In genomic region chr20:44186201-44186600, GRCh38 we compare ENCODE assay signal across 14 cellular contexts. TPM values are rescaled to one million over a fixed set of nuclear protein-coding genes. Genes with fewer than 3 reads are reported as not detected.
A peak's percentile ranks its signal among the peaks of the same experiment; 100 is the strongest.
DNase-seq lines count a peak whose midpoint lies in the region; ATAC-seq and TF ChIP-seq lines count a peak whose summit lies in the region.
"Had no signal": no experiment of that assay in that cellular context is flagged by ENCODE, and none has a peak within 500 bp of the region (broad histone marks: within the 10 kb centered on the region; RNA-seq: fewer than 3 reads in every experiment).

No MANE protein-coding gene starts in this region.

- H3K4ac ChIP-seq in trophoblast cell (ENCODE audit: low read depth, low read length): peak overlapping the region; percentile 73

- ATAC-seq in RWPE2 (ENCODE audit: low read depth) (no peak), GM19455 (IDR thresholded peaks at IDR 0.05; ENCODE audit: unreplicated experiment) (no peak)
- ATAC-seq: activated T-cell treated with anti-CD3 and anti-CD28 coated beads, Interleukin-2, amount 50 U/mL, for 72 hours had no signal

- H3K27me3 ChIP-seq in ACC112 (ENCODE audit: insufficient read depth, low read length): no peaks in the 10 kb centered on the region
- no peaks in the 10 kb centered on the region for H3K27me3 ChIP-seq in RWPE2 (ENCODE audit: insufficient read depth, poor library complexity, severe bottlenecking)
- H3K27me3 ChIP-seq in left ventricle myocardium inferior (ENCODE audit: low read depth): peaks cover 3% of the 10 kb centered on the region
- H3K27me3 ChIP-seq in trophoblast cell (ENCODE audit: insufficient read depth, low read length): no peaks in the 10 kb centered on the region
- H3K27me3 ChIP-seq: pancreas had no signal

- H3K79me1 ChIP-seq in trophoblast cell (ENCODE audit: low read length): peaks cover 49% of the 10 kb centered on the region

- peak overlapping the region; percentile 67 for H3K9ac ChIP-seq in trophoblast cell (ENCODE audit: low read length)

- peak overlapping the region; percentile 63 for H3K18ac ChIP-seq in trophoblast cell (ENCODE audit: low read length)

- in situ Hi-C loops in KBM-7 (cut with MboI; ENCODE audit: low pct_unique_long_range_greater_than_20kb, low sequenced_read_pairs): no loop called here

- H3K27ac ChIP-seq in ACC112 (ENCODE audit: low read depth, low read length): no peak overlapping the region
- H3K27ac ChIP-seq in RWPE2 (ENCODE audit: poor library complexity, severe bottlenecking): peak overlapping the region; percentile 96
- peak overlapping the region; percentile 94 for H3K27ac ChIP-seq in left ventricle myocardium inferior (replicated peaks)
- peak overlapping the region; percentile 99 for H3K27ac ChIP-seq in trophoblast cell (ENCODE audit: low read depth, low read length)
- H3K27ac ChIP-seq: pancreas, SK-N-MC had no signal

- no peak overlapping the region for H3K23ac ChIP-seq in trophoblast cell (ENCODE audit: low read length)

- H3K14ac ChIP-seq in trophoblast cell (ENCODE audit: low read length): peak overlapping the region; percentile 83

- H3K9me3 ChIP-seq in RWPE2 (ENCODE audit: severe bottlenecking) (no peaks in the 10 kb centered on the region), left ventricle myocardium inferior (replicated peaks) (no peaks in the 10 kb centered on the region), trophoblast cell (ENCODE audit: insufficient read depth, low read depth, low read length) (no peaks in the 10 kb centered on the region)
- H3K9me3 ChIP-seq: pancreas had no signal

- intact Hi-C loops in left ventricle myocardium inferior (cut with micrococcal nuclease): loop anchor here (5.0 kb wide), 1 partner anchor 69 kb away; no protein-coding TSS in a partner anchor

- H3K79me2 ChIP-seq in ACC112 (ENCODE audit: control insufficient read depth, insufficient read depth, low read length, unreplicated experiment): no peaks in the 10 kb centered on the region
- H3K79me2 ChIP-seq in trophoblast cell (ENCODE audit: control insufficient read depth, insufficient read depth, low read length, poor library complexity): peaks cover 21% of the 10 kb centered on the region

- H2BK5ac ChIP-seq in trophoblast cell (ENCODE audit: low read depth, low read length, poor library complexity): peak overlapping the region; percentile 94

- H3K4me2 ChIP-seq in trophoblast cell (ENCODE audit: low read length): peak overlapping the region; percentile 69

- peak overlapping the region; percentile 9 for H4K12ac ChIP-seq in trophoblast cell (ENCODE audit: low read depth, low read length)

- TF ChIP-seq CTCF in RWPE2 (IDR thresholded peaks at IDR 0.05; ENCODE audit: poor library complexity, severe bottlenecking): no peak
- TF ChIP-seq CTCF in left ventricle myocardium inferior (IDR thresholded peaks at IDR 0.05; ENCODE audit: borderline replicate concordance): no peak

- H2BK12ac ChIP-seq in trophoblast cell (ENCODE audit: low read length): peak overlapping the region; percentile 3

- H2AK5ac ChIP-seq in trophoblast cell (ENCODE audit: low read length): no peak overlapping the region

- WGBS in trophoblast cell (ENCODE audit: extremely low coverage, insufficient coverage, insufficient read length): no CpG with 5 or more reads among the region's 14 CpGs

- H3K4me3 ChIP-seq in ACC112 (ENCODE audit: low read depth, low read length) (peak overlapping the region; percentile 77), RWPE2 (ENCODE audit: severe bottlenecking) (peak overlapping the region; percentile 33), left ventricle myocardium inferior (peak overlapping the region; percentile 72), trophoblast cell (ENCODE audit: low read depth, low read length) (peak overlapping the region; percentile 75)

- peaks cover 28% of the 10 kb centered on the region for H3K4me1 ChIP-seq in ACC112 (ENCODE audit: control insufficient read depth, insufficient read depth, low read length, unreplicated experiment)
- H3K4me1 ChIP-seq in RWPE2 (ENCODE audit: insufficient read depth, poor library complexity, severe bottlenecking): peaks cover 24% of the 10 kb centered on the region
- peaks cover 62% of the 10 kb centered on the region for H3K4me1 ChIP-seq in left ventricle myocardium inferior
- peaks cover 32 to 55% of the 10 kb centered on the region in 2 experiments for H3K4me1 ChIP-seq in trophoblast cell (ENCODE audit: control insufficient read depth in 1 of 2, insufficient read depth in 2 of 2, low read length in 2 of 2)

- H4K8ac ChIP-seq in trophoblast cell (ENCODE audit: low read depth, low read length): peak overlapping the region; percentile 68

- peak overlapping the region; percentile 92 for H4K91ac ChIP-seq in trophoblast cell (ENCODE audit: low read depth, low read length)

- peak overlapping the region; percentile 81 for H2BK120ac ChIP-seq in trophoblast cell (ENCODE audit: insufficient read depth, low read length, poor library complexity)

- no peak overlapping the region for H2AFZ ChIP-seq in ACC112 (ENCODE audit: low read length, unreplicated experiment)
- no peak overlapping the region for H2AFZ ChIP-seq in trophoblast cell (ENCODE audit: insufficient read depth, low read length, poor library complexity)

- no peak for DNase-seq in RWPE2 (ENCODE audit: low spot score)
- DNase-seq in left ventricle myocardium inferior: no peak
- DNase-seq in trophoblast cell: no peak
- no peak for DNase-seq in KBM-7
- no peak for DNase-seq in NCI-H187 treated with DMSO at 0.1 percent for 48 hours (lab: John Stamatoyannopoulos, UW)
- no peak for DNase-seq in NK-92 treated with Interleukin-12 subunit alpha and Interleukin-12 subunit beta, amount 100 ng/mL, for 24 hours (lab: John Stamatoyannopoulos, UW)
- DNase-seq: activated CD4-positive, alpha-beta T cell treated with anti-CD3 and anti-CD28 coated beads for 1 hour; activated T-cell treated with anti-CD3 and anti-CD28 coated beads, Interleukin-2, amount 50 U/mL, for 72 hours; NCI-H1092; NCI-H69; pancreas had no signal

- H3K36me3 ChIP-seq in ACC112 (ENCODE audit: insufficient read depth, low read length) (no peaks in the 10 kb centered on the region), RWPE2 (ENCODE audit: low read depth) (0 out of 2 replicates have a peak, but pooled peaks cover 4% of the 10 kb centered on the region), left ventricle myocardium inferior (no peaks in the 10 kb centered on the region), trophoblast cell (ENCODE audit: control insufficient read depth in 1 of 2, insufficient read depth in 2 of 2, low read length in 2 of 2) (no peaks in the 10 kb centered on the region)
- H3K36me3 ChIP-seq: pancreas had no signal

RNA-seq across cellular contexts. Expression of gene JPH2, which starts 0.8 kb away (rescaled TPM):
- 151 TPM for total RNA-seq in left ventricle myocardium inferior
- 13.7 and 14.2 TPM in 2 replicates for polyA plus RNA-seq in trophoblast cell (2013)

RNA-seq across cellular contexts. Expression of gene OSER1, which starts 24.4 kb away (rescaled TPM):
- 34.0 TPM for total RNA-seq in left ventricle myocardium inferior
- polyA plus RNA-seq in trophoblast cell (2013): 61.8 and 64.9 TPM in 2 replicates
